In the genomic region with DNA sequence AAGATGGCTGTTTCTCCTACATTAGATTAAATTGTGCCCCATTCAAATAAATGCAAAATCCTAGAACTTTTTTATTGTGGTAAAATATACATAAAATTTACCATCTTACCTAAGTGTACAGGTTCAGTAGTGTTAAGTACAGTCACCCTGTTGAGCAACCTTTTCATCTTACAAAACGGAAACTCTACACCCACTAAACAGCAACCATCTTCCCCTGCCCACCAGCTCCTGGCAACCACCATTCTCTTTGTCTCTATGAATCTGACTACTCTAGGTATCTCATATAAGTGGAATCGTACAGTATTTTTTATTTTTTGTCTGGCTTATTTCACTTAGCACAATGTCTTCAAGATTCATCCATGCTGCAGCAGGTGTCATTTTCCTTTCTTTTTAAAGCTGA, we compare ENCODE assay signal across 12 cellular contexts. TPM values are rescaled to one million over a fixed set of nuclear protein-coding genes. Genes with fewer than 3 reads are reported as not detected.
A peak's percentile ranks its signal among the peaks of the same experiment; 100 is the strongest.
DNase-seq lines count a peak whose midpoint lies in the region; ATAC-seq and TF ChIP-seq lines count a peak whose summit lies in the region.
"Had no signal": no experiment of that assay in that cellular context is flagged by ENCODE, and none has a peak within 500 bp of the region (broad histone marks: within the 10 kb centered on the region; RNA-seq: fewer than 3 reads in every experiment).

No MANE protein-coding gene starts in this region.

- H3K9me3 Mint-ChIP-seq in CD8-positive, alpha-beta T cell: no peaks in the 10 kb centered on the region
- no peaks in the 10 kb centered on the region for H3K9me3 Mint-ChIP-seq in T-helper 2 cell treated with Interferon-gamma antibody and Interleukin-4, amounts not matched to agents 5 μg/mL and 100 μg/mL, for 36 hours
- H3K9me3 Mint-ChIP-seq: neural crest cell had no signal

- H3K27me3 Mint-ChIP-seq in CD8-positive, alpha-beta T cell (ENCODE audit: low read depth): no peaks in the 10 kb centered on the region
- H3K27me3 Mint-ChIP-seq in T-helper 2 cell treated with Interferon-gamma antibody and Interleukin-4, amounts not matched to agents 5 μg/mL and 100 μg/mL, for 36 hours (ENCODE audit: low read depth): peaks cover 2% of the 10 kb centered on the region

- intact Hi-C loops in CD8-positive, alpha-beta T cell (cut with DNase I, micrococcal nuclease): loop anchor here (1.0 to 2.0 kb wide), 3 partner anchors 28 to 54 kb away; a partner anchor contains a TSS
- intact Hi-C loops in dorsolateral prefrontal cortex (cut with DNase I): no loop called here

- peak overlapping the region; percentile 33 for H3K4me3 Mint-ChIP-seq in CD8-positive, alpha-beta T cell
- H3K4me3 Mint-ChIP-seq in T-helper 2 cell treated with Interferon-gamma antibody and Interleukin-4, amounts not matched to agents 5 μg/mL and 100 μg/mL, for 36 hours: peak overlapping the region; percentile 55
- H3K4me3 Mint-ChIP-seq: neural crest cell had no signal

- CTCF ChIA-PET in CD8-positive, alpha-beta T cell (lab: Charles Lee): interaction anchor here (0.8 to 1.2 kb wide), 3 partner anchors 14 to 29 kb away, joined by 3 read pairs; no protein-coding TSS in a partner anchor

- DNase-seq in CD8-positive, alpha-beta T cell: peak in 5 of 7 experiments; percentile 14 to 57 (median 43)
- peak; percentile 63 for DNase-seq in T-helper 2 cell treated with Interferon-gamma antibody and Interleukin-4, amounts not matched to agents 5 μg/mL and 100 μg/mL, for 36 hours (ENCODE audit: low spot score)
- peak; percentile 53 for DNase-seq in activated gamma-delta T cell treated with anti-CD3 and anti-CD28 coated beads, Interleukin-2, amount 50 U/mL, for 16 hours (ENCODE audit: low read depth)
- DNase-seq in stimulated activated CD4-positive, alpha-beta T cell treated with anti-CD3 and anti-CD28 coated beads, Interleukin-15, amount 100 ng/mL, for 24 hours: peak; percentile 66
- DNase-seq in SK-N-DZ (ENCODE audit: low spot score): no peak
- DNase-seq in DMS 273 (lab: John Stamatoyannopoulos, UW; ENCODE audit: unreplicated experiment): no peak
- no peak for DNase-seq in dorsolateral prefrontal cortex
- DNase-seq: NCI-H1105 treated with DMSO at 0.1 percent for 48 hours, OCI-M1 had no signal

- POLR2A ChIA-PET in CD8-positive, alpha-beta T cell (lab: Charles Lee): interaction anchor here (1.2 to 1.3 kb wide), 2 partner anchors 10 to 13 kb away, joined by 3 to 4 read pairs; no protein-coding TSS in a partner anchor

- H3K36me3 Mint-ChIP-seq in CD8-positive, alpha-beta T cell: peaks cover 12% of the 10 kb centered on the region
- peaks cover 28% of the 10 kb centered on the region for H3K36me3 Mint-ChIP-seq in T-helper 2 cell treated with Interferon-gamma antibody and Interleukin-4, amounts not matched to agents 5 μg/mL and 100 μg/mL, for 36 hours (ENCODE audit: low read depth)

- H3K27ac ChIP-seq in CD8-positive, alpha-beta T cell (ENCODE audit: low read depth, low read length): no peak overlapping the region
- H3K27ac ChIP-seq in dorsolateral prefrontal cortex: no peak overlapping the region
- H3K27ac ChIP-seq: BLaER1 had no signal

- H3K27ac Mint-ChIP-seq in CD8-positive, alpha-beta T cell: peak overlapping the region; percentile 74
- H3K27ac Mint-ChIP-seq in T-helper 2 cell treated with Interferon-gamma antibody and Interleukin-4, amounts not matched to agents 5 μg/mL and 100 μg/mL, for 36 hours: peak overlapping the region; percentile 29

- ATAC-seq in CD8-positive, alpha-beta T cell: peak; percentile 83
- ATAC-seq in SK-N-SH treated with all-trans-retinoic acid at 6 μM for 48 hours: no peak

- no peaks in the 10 kb centered on the region for H3K27me3 ChIP-seq in CD8-positive, alpha-beta T cell (ENCODE audit: insufficient read depth, low read length)
- no peaks in the 10 kb centered on the region for H3K27me3 ChIP-seq in dorsolateral prefrontal cortex
- H3K27me3 ChIP-seq: BLaER1 had no signal

- peaks cover 36% of the 10 kb centered on the region for H3K4me1 ChIP-seq in CD8-positive, alpha-beta T cell (ENCODE audit: insufficient read depth, low read length)
- H3K4me1 ChIP-seq: BLaER1 had no signal

- H3K4me3 ChIP-seq in CD8-positive, alpha-beta T cell (ENCODE audit: low read depth, low read length): no peak overlapping the region
- H3K4me3 ChIP-seq in dorsolateral prefrontal cortex: no peak overlapping the region
- H3K4me3 ChIP-seq: BLaER1 had no signal

- peaks cover 68% of the 10 kb centered on the region for H3K4me1 Mint-ChIP-seq in CD8-positive, alpha-beta T cell (ENCODE audit: low read depth)
- H3K4me1 Mint-ChIP-seq in T-helper 2 cell treated with Interferon-gamma antibody and Interleukin-4, amounts not matched to agents 5 μg/mL and 100 μg/mL, for 36 hours (ENCODE audit: low read depth): peaks cover 51% of the 10 kb centered on the region

- no peaks in the 10 kb centered on the region for H3K36me3 ChIP-seq in CD8-positive, alpha-beta T cell (ENCODE audit: insufficient read depth, low read length)

- TF ChIP-seq CTCF in CD8-positive, alpha-beta T cell (IDR thresholded peaks at IDR 0.05): no peak
- TF ChIP-seq CTCF in dorsolateral prefrontal cortex (IDR thresholded peaks at IDR 0.05 in 54 of 56, conservative IDR thresholded peaks at IDR 0.05 in 2 of 56; ENCODE audit: low read depth in 1 of 56, partially characterized antibody in 56 of 56): no peak

- no peaks in the 10 kb centered on the region for H3K9me3 ChIP-seq in CD8-positive, alpha-beta T cell (ENCODE audit: low read length)
- H3K9me3 ChIP-seq: BLaER1 had no signal

TF ChIP-seq in SK-N-SH treated with all-trans-retinoic acid at 6 μM for 48 hours, 23 proteins besides CTCF, POLR2A, EP300 and RAD21 (continues in another document):
- TF ChIP-seq ZNF70 (CRISPR knock-in tag; IDR thresholded peaks at IDR 0.05) (no peak), ZC3H10 (CRISPR knock-in tag; IDR thresholded peaks at IDR 0.05) (no peak), ZNF565 (CRISPR knock-in tag; conservative IDR thresholded peaks at IDR 0.05; ENCODE audit: low read depth) (no peak), SNAI2 (CRISPR knock-in tag; IDR thresholded peaks at IDR 0.05) (no peak), CSDC2 (CRISPR knock-in tag; IDR thresholded peaks at IDR 0.05) (no peak), TCF4 (CRISPR knock-in tag; IDR thresholded peaks at IDR 0.05; ENCODE audit: borderline replicate concordance) (no peak), ZNF8 (CRISPR knock-in tag; IDR thresholded peaks at IDR 0.05) (no peak), GLIS3 (CRISPR knock-in tag; IDR thresholded peaks at IDR 0.05) (no peak)
- TF ChIP-seq, protein P1, sequence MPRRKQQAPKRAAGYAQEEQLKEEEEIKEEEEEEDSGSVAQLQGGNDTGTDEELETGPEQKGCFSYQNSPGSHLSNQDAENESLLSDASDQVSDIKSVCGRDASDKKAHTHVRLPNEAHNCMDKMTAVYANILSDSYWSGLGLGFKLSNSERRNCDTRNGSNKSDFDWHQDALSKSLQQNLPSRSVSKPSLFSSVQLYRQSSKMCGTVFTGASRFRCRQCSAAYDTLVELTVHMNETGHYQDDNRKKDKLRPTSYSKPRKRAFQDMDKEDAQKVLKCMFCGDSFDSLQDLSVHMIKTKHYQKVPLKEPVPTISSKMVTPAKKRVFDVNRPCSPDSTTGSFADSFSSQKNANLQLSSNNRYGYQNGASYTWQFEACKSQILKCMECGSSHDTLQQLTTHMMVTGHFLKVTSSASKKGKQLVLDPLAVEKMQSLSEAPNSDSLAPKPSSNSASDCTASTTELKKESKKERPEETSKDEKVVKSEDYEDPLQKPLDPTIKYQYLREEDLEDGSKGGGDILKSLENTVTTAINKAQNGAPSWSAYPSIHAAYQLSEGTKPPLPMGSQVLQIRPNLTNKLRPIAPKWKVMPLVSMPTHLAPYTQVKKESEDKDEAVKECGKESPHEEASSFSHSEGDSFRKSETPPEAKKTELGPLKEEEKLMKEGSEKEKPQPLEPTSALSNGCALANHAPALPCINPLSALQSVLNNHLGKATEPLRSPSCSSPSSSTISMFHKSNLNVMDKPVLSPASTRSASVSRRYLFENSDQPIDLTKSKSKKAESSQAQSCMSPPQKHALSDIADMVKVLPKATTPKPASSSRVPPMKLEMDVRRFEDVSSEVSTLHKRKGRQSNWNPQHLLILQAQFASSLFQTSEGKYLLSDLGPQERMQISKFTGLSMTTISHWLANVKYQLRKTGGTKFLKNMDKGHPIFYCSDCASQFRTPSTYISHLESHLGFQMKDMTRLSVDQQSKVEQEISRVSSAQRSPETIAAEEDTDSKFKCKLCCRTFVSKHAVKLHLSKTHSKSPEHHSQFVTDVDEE (CRISPR knock-in tag; IDR thresholded peaks at IDR 0.05): no peak
- TF ChIP-seq, protein P2, sequence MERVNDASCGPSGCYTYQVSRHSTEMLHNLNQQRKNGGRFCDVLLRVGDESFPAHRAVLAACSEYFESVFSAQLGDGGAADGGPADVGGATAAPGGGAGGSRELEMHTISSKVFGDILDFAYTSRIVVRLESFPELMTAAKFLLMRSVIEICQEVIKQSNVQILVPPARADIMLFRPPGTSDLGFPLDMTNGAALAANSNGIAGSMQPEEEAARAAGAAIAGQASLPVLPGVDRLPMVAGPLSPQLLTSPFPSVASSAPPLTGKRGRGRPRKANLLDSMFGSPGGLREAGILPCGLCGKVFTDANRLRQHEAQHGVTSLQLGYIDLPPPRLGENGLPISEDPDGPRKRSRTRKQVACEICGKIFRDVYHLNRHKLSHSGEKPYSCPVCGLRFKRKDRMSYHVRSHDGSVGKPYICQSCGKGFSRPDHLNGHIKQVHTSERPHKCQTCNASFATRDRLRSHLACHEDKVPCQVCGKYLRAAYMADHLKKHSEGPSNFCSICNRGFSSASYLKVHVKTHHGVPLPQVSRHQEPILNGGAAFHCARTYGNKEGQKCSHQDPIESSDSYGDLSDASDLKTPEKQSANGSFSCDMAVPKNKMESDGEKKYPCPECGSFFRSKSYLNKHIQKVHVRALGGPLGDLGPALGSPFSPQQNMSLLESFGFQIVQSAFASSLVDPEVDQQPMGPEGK (CRISPR knock-in tag; IDR thresholded peaks at IDR 0.05; ENCODE audit: borderline replicate concordance): no peak
- TF ChIP-seq, protein P3, sequence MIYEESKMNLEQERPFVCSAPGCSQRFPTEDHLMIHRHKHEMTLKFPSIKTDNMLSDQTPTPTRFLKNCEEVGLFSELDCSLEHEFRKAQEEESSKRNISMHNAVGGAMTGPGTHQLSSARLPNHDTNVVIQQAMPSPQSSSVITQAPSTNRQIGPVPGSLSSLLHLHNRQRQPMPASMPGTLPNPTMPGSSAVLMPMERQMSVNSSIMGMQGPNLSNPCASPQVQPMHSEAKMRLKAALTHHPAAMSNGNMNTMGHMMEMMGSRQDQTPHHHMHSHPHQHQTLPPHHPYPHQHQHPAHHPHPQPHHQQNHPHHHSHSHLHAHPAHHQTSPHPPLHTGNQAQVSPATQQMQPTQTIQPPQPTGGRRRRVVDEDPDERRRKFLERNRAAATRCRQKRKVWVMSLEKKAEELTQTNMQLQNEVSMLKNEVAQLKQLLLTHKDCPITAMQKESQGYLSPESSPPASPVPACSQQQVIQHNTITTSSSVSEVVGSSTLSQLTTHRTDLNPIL (CRISPR knock-in tag; IDR thresholded peaks at IDR 0.05; ENCODE audit: low read depth): no peak

RNA-seq across cellular contexts. Expression of a gene that starts 53.0 kb away (rescaled TPM):
- 10 to 100 TPM in 1 of 2 experiments, 1 to 10 TPM in 1; 7.5 to 10.7 TPM for total RNA-seq in CD8-positive, alpha-beta T cell
- 2.5 and 3.0 TPM in 2 replicates for polyA plus RNA-seq in SK-N-DZ (2014; cell fraction: cytosol; rRNA removed)
- polyA plus RNA-seq in SK-N-DZ (2014; cell fraction: nucleus; rRNA removed): 2.6 and 4.7 TPM in 2 replicates
- 10 to 100 TPM; 24.4 to 56.0 (median 34.7) TPM for total RNA-seq in dorsolateral prefrontal cortex

Comparison
In these comparisons a context has a peak if more than half of its experiments do, and no peak if none do; other contexts are left out.
1. DNase-seq: peak in CD8-positive, alpha-beta T cell (5 of 7), T-helper 2 cell treated with Interferon-gamma antibody and Interleukin-4, amounts not matched to agents 5 μg/mL and 100 μg/mL, for 36 hours (single experiment), activated gamma-delta T cell treated with anti-CD3 and anti-CD28 coated beads, Interleukin-2, amount 50 U/mL, for 16 hours (single experiment) and stimulated activated CD4-positive, alpha-beta T cell treated with anti-CD3 and anti-CD28 coated beads, Interleukin-15, amount 100 ng/mL, for 24 hours (single experiment); none in SK-N-DZ (single experiment), DMS 273 (single experiment) and dorsolateral prefrontal cortex (0 of 10).
2. intact Hi-C loops: an anchor here in CD8-positive, alpha-beta T cell (1.0 to 2.0 kb wide); none called in dorsolateral prefrontal cortex.